1 cellular context compared by ENCODE assay signal in genomic region chr4:151315212-151315886, GRCh38.
TF ChIP-seq lines count a peak whose summit lies in the region.

No MANE protein-coding gene starts in this region.

TF ChIP-seq in HCT116, 20 proteins besides CTCF, POLR2A, EP300 and RAD21 (continued from another document):
- TF ChIP-seq ZBTB33 (IDR thresholded peaks at IDR 0.05; ENCODE audit: extremely low read depth, insufficient replicate concordance, low read length) (no peak), ZNF274 (IDR thresholded peaks at IDR 0.05; ENCODE audit: low read depth, low read length) (no peak), REST (IDR thresholded peaks at IDR 0.05; ENCODE audit: low read depth) (no peak), EZH2 (IDR thresholded peaks at IDR 0.05) (no peak), EGR1 (IDR thresholded peaks at IDR 0.05; ENCODE audit: low read depth) (no peak), TCF7L2 (IDR thresholded peaks at IDR 0.05; ENCODE audit: borderline replicate concordance, extremely low read depth, insufficient read depth, insufficient read length) (no peak), SRF (IDR thresholded peaks at IDR 0.05; ENCODE audit: low read depth) (peak; percentile 96), ZFX (IDR thresholded peaks at IDR 0.05) (no peak), ATF3 (IDR thresholded peaks at IDR 0.05) (peak; percentile 49; the same call in 1 of the 2 replicates)
